ENCODE assay signal across 8 cellular contexts in genomic region chr6:32415521-32416019, GRCh38. TPM values are rescaled to one million over a fixed set of nuclear protein-coding genes. Genes with fewer than 3 reads are reported as not detected.
A peak's percentile ranks its signal among the peaks of the same experiment; 100 is the strongest.
DNase-seq lines count a peak whose midpoint lies in the region; ATAC-seq and TF ChIP-seq lines count a peak whose summit lies in the region.

No MANE protein-coding gene starts in this region.

- no peak overlapping the region for H4K91ac ChIP-seq in neuronal stem cell (ENCODE audit: low read depth, low read length, poor library complexity)

- no peak overlapping the region for H2BK15ac ChIP-seq in neuronal stem cell (ENCODE audit: low read length)

- DNase-seq in Caco-2 (peak; percentile 69 to 78), Peyer's patch (peak; percentile 75 to 94 (median 84)), activated T-helper 1 cell treated with Interleukin-2 at 50 U/mL for 16 hours (ENCODE audit: low read depth) (peak; percentile 56), fibroblast of the aortic adventitia (ENCODE audit: low read depth) (peak; percentile 72), neuronal stem cell (ENCODE audit: low spot score) (peak; percentile 74), substantia nigra (lab: John Stamatoyannopoulos, UW) (peak in 40 of 49 donors; percentile 2 to 71 (median 37))

- no peak overlapping the region for H3K4ac ChIP-seq in neuronal stem cell (ENCODE audit: low read length)

- peaks cover 16% of the 10 kb centered on the region for H3K4me1 Mint-ChIP-seq in Caco-2 (ENCODE audit: low read depth, unreplicated experiment)

- H3K79me1 ChIP-seq in neuronal stem cell (ENCODE audit: low read depth, low read length): no peaks in the 10 kb centered on the region

- TF ChIP-seq POLR2A in Peyer's patch (IDR thresholded peaks at IDR 0.05): no peak

- no peak overlapping the region for H2BK12ac ChIP-seq in neuronal stem cell (ENCODE audit: low read length)

- H4K8ac ChIP-seq in neuronal stem cell (ENCODE audit: low read depth, low read length): no peak overlapping the region

- H3K27ac ChIP-seq in HUES48 (ENCODE audit: low read depth, low read length) (no peak overlapping the region), Peyer's patch (no peak overlapping the region), neuronal stem cell (replicated peaks; ENCODE audit: low read length) (no peak overlapping the region), substantia nigra (ENCODE audit: low read depth, low read length, poor library complexity, severe bottlenecking) (no peak overlapping the region)

- H3K27me3 Mint-ChIP-seq in Caco-2 (ENCODE audit: insufficient read depth, unreplicated experiment): peaks cover 21% of the 10 kb centered on the region

- no CpG with 5 or more reads among the region's 13 CpGs for WGBS in neuronal stem cell (ENCODE audit: extremely low coverage in 2 of 2, insufficient read length in 2 of 2, insufficient replicate concordance in 1 of 2), 2 donors

- no peak for ATAC-seq in GM21529 (IDR thresholded peaks at IDR 0.05; ENCODE audit: unreplicated experiment)

- no peak overlapping the region for H2BK120ac ChIP-seq in neuronal stem cell (ENCODE audit: low read depth, low read length)

- no peaks in the 10 kb centered on the region for H3K36me3 ChIP-seq in Caco-2 (ENCODE audit: control insufficient read depth, insufficient read depth, low read length)
- no peaks in the 10 kb centered on the region for H3K36me3 ChIP-seq in HUES48 (ENCODE audit: control insufficient read depth, insufficient read depth, low read length)
- H3K36me3 ChIP-seq in Peyer's patch: no peaks in the 10 kb centered on the region
- no peaks in the 10 kb centered on the region for H3K36me3 ChIP-seq in neuronal stem cell (replicated peaks in 1 of 2; ENCODE audit: control insufficient read depth in 2 of 2, insufficient read depth in 2 of 2, low read length in 2 of 2)

- H3K27ac Mint-ChIP-seq in Caco-2 (ENCODE audit: unreplicated experiment): no peak overlapping the region

- no peak overlapping the region for H3K23ac ChIP-seq in neuronal stem cell (ENCODE audit: low read depth, low read length, poor library complexity)

- H3K9ac ChIP-seq in HUES48 (ENCODE audit: low read depth, low read length) (no peak overlapping the region), neuronal stem cell (ENCODE audit: low read depth, low read length, poor library complexity) (no peak overlapping the region)

- CTCF ChIA-PET in Caco-2 (lab: Charles Lee): no interaction called here

- intact Hi-C loops in Caco-2 (cut with micrococcal nuclease; ENCODE audit: unreplicated experiment): loop anchor here (1.0 kb wide), 1 partner anchor 371 kb away; no protein-coding TSS in a partner anchor

- H3K36me3 Mint-ChIP-seq in Caco-2 (ENCODE audit: insufficient read depth, unreplicated experiment): no peaks in the 10 kb centered on the region

- H3K4me3 Mint-ChIP-seq in Caco-2 (ENCODE audit: unreplicated experiment): no peak overlapping the region

- H3K18ac ChIP-seq in neuronal stem cell (ENCODE audit: low read length): no peak overlapping the region

- H3K4me3 ChIP-seq in Caco-2 (ENCODE audit: low read depth, low read length) (no peak overlapping the region), HUES48 (ENCODE audit: low read depth, low read length) (peak overlapping the region; percentile 47), Peyer's patch (peak overlapping the region in 1 of 4 donors; percentile 11), fibroblast of the aortic adventitia (ENCODE audit: low read depth, low read length) (no peak overlapping the region), neuronal stem cell (ENCODE audit: low read length in 2 of 2) (no peak overlapping the region)

- H3K9me3 ChIP-seq in Caco-2 (no peaks in the 10 kb centered on the region), HUES48 (ENCODE audit: control insufficient read depth, insufficient read depth, low read length) (no peaks in the 10 kb centered on the region), Peyer's patch (no peaks in the 10 kb centered on the region), neuronal stem cell (replicated peaks in 1 of 2; ENCODE audit: control insufficient read depth in 2 of 2, insufficient read depth in 1 of 2, low read depth in 1 of 2, low read length in 2 of 2) (no peaks in the 10 kb centered on the region)

- H3K27me3 ChIP-seq in Caco-2 (replicated peaks; ENCODE audit: control insufficient read depth, insufficient read depth, low read length) (no peaks in the 10 kb centered on the region), HUES48 (ENCODE audit: control insufficient read depth, insufficient read depth, low read length) (peaks cover 8% of the 10 kb centered on the region), Peyer's patch (no peaks in the 10 kb centered on the region), neuronal stem cell (ENCODE audit: control insufficient read depth in 3 of 3, insufficient read depth in 3 of 3, low read depth in 1 of 3, low read length in 3 of 3) (peaks cover 0 to 7% (median 0%) of the 10 kb centered on the region in 3 experiments)

- H3K14ac ChIP-seq in neuronal stem cell (ENCODE audit: low read length): no peak overlapping the region

- POLR2A ChIA-PET in Caco-2 (lab: Charles Lee): no interaction called here

- H2AK5ac ChIP-seq in neuronal stem cell (ENCODE audit: low read depth, low read length): no peak overlapping the region

- H2AFZ ChIP-seq in neuronal stem cell (ENCODE audit: low read length): peak overlapping the region; percentile 58

- no peaks in the 10 kb centered on the region for H3K9me3 Mint-ChIP-seq in Caco-2 (ENCODE audit: unreplicated experiment)

- H3K4me1 ChIP-seq in Caco-2: no peaks in the 10 kb centered on the region
- H3K4me1 ChIP-seq in HUES48 (ENCODE audit: control insufficient read depth, insufficient read depth, low read length): 0 out of 2 replicates have a peak, but pooled peaks cover 3% of the 10 kb centered on the region
- H3K4me1 ChIP-seq in Peyer's patch: peaks cover 0 to 17% (median 3%) of the 10 kb centered on the region in 4 donors
- no peaks in the 10 kb centered on the region for H3K4me1 ChIP-seq in neuronal stem cell (ENCODE audit: control insufficient read depth in 2 of 2, insufficient read depth in 1 of 2, low read depth in 1 of 2, low read length in 2 of 2)

- BruUV-seq in Caco-2 (replicated peaks; lab: Mats Ljungman, UMichigan): no TSS peak

- H2BK5ac ChIP-seq in neuronal stem cell (ENCODE audit: low read length): no peak overlapping the region

- TF ChIP-seq CTCF in Caco-2 (IDR thresholded peaks at IDR 0.05; ENCODE audit: insufficient read depth in 1 of 2, low read depth in 1 of 2, low read length in 1 of 2, severe bottlenecking in 1 of 2, unreplicated experiment in 1 of 2) (peak; percentile 93 to 96), Peyer's patch (IDR thresholded peaks at IDR 0.05) (peak; percentile 94 to 99 (median 98)), fibroblast of the aortic adventitia (IDR thresholded peaks at IDR 0.05; ENCODE audit: insufficient read depth, low read length) (peak; percentile 100)

- no peak overlapping the region for H3K4me2 ChIP-seq in neuronal stem cell (ENCODE audit: insufficient read depth, low read length, poor library complexity, severe bottlenecking)

RNA-seq across cellular contexts. Expression of gene BTNL2, which starts 8.6 kb away (rescaled TPM):
- total RNA-seq in Caco-2 (2022) (not detected in 2 replicates), Peyer's patch (1 to 10 TPM in 2 of 4 donors, not detected in 2; 3.6 to 3.8 TPM), fibroblast of the aortic adventitia (ENCODE audit: low replicate concordance) (not detected in 2 replicates)
- polyA plus RNA-seq in neuronal stem cell (2013, experiment 1 of 2): not detected
- not detected for polyA plus RNA-seq in neuronal stem cell (2013, experiment 2 of 2)

RNA-seq across cellular contexts. Expression of gene HLA-DRA, which starts 24.1 kb away (rescaled TPM):
- not detected in 2 replicates for total RNA-seq in Caco-2 (2022)
- total RNA-seq in Peyer's patch: 100 to 1,000 TPM; 354 to 966 (median 405) TPM
- total RNA-seq in fibroblast of the aortic adventitia (ENCODE audit: low replicate concordance): 0.45 TPM in 1 of 2 replicates, not detected in the other
- polyA plus RNA-seq in neuronal stem cell (2013, experiment 1 of 2): 2.5 TPM
- polyA plus RNA-seq in neuronal stem cell (2013, experiment 2 of 2): 2.4 TPM

RNA-seq across cellular contexts. Expression of gene TSBP1, which starts 43.9 kb away (rescaled TPM):
- total RNA-seq in Caco-2 (2022) (not detected in 2 replicates), Peyer's patch (not detected), fibroblast of the aortic adventitia (ENCODE audit: low replicate concordance) (not detected in 2 replicates)
- polyA plus RNA-seq in neuronal stem cell (2013, experiment 1 of 2): not detected
- not detected for polyA plus RNA-seq in neuronal stem cell (2013, experiment 2 of 2)

Comparison
In these comparisons a context has a peak if more than half of its experiments do, and no peak if none do; other contexts are left out.
1. RNA of gene HLA-DRA, which starts 24.1 kb away (total RNA-seq): 354 to 966 TPM in Peyer's patch; 0.45 TPM in fibroblast of the aortic adventitia and not detected in Caco-2; every median in the first group is over 100 times any median in the second.
2. Peak in every context shown above with its lines, with median percentiles within 50 percentile points of each other: DNase-seq and CTCF ChIP-seq.